22 cellular contexts compared by ENCODE assay signal in genomic region chr4:176885224-176885623, GRCh38.
"Had no signal": no experiment of that assay in that cellular context is flagged by ENCODE, and none has a peak within 500 bp of the region (broad histone marks: within the 10 kb centered on the region; RNA-seq: fewer than 3 reads in every experiment).

No MANE protein-coding gene starts in this region.

- H3K4me1 ChIP-seq: colonic mucosa, upper lobe of right lung had no signal

- H3K4me2 ChIP-seq: hepatocyte had no signal

- H3K27me3 ChIP-seq: colonic mucosa, neutrophil, upper lobe of right lung had no signal

- H3K79me2 ChIP-seq: hepatocyte had no signal

- H3K36me3 ChIP-seq: colonic mucosa, neutrophil, upper lobe of right lung had no signal

- H2AFZ ChIP-seq: hepatocyte had no signal

- H3K27ac ChIP-seq: colonic mucosa, hepatocyte, neutrophil, upper lobe of right lung had no signal

- ATAC-seq: activated T-cell treated with anti-CD3 and anti-CD28 coated beads, Interleukin-2, amount 50 U/mL, for 4 hours; left ventricle myocardium superior; natural killer cell; stimulated activated naive B cell treated with anti-CD40 and anti-IgM and Interleukin-4, amounts not matched to agents 10 μg/mL and 1 μg/mL and 100 μg/mL, for 72 hours; T-helper 17 cell; upper lobe of right lung; WTC11 had no signal

- H3K4me3 ChIP-seq: colonic mucosa, hepatocyte, upper lobe of right lung had no signal

- DNase-seq: activated CD4-positive, alpha-beta memory T cell treated with anti-CD3 and anti-CD28 coated beads, Interleukin-2, amount 10 ng/mL, durations not matched to agents 7 days and 5 days; activated CD4-positive, alpha-beta T cell treated with anti-CD3 and anti-CD28 coated beads for 4 hours; activated effector memory CD4-positive, alpha-beta T cell treated with Interleukin-2 at 50 U/mL for 16 hours; activated naive CD4-positive, alpha-beta T cell treated with anti-CD3 and anti-CD28 coated beads, Interleukin-2, amount 50 U/mL, for 16 hours; activated T-cell treated with anti-CD3 and anti-CD28 coated beads, Interleukin-2, amount 50 U/mL, for 4 hours; caudate nucleus; colonic mucosa; kidney; left ventricle myocardium superior; mesenchymal stem cell; natural killer cell; posterior cingulate gyrus; retina; stimulated activated CD4-positive, alpha-beta T cell treated with anti-CD3 and anti-CD28 coated beads, Interleukin-15, amount 100 ng/mL, for 24 hours; stimulated activated CD4-positive, alpha-beta T cell treated with anti-CD3 and anti-CD28 coated beads, Interleukin-4, amount 100 ng/mL, for 1 hour; stimulated activated naive B cell treated with anti-CD40 and anti-IgM and Interleukin-4, amounts not matched to agents 10 μg/mL and 1 μg/mL and 100 μg/mL, for 72 hours; substantia nigra; T-helper 17 cell; upper lobe of right lung had no signal

- H3K9me3 ChIP-seq: colonic mucosa, neutrophil, upper lobe of right lung had no signal
